ENCODE assay signal across 2 cellular contexts in genomic region chr2:27854224-27854623, GRCh38.
A peak's percentile ranks its signal among the peaks of the same experiment; 100 is the strongest.
TF ChIP-seq lines count a peak whose summit lies in the region.

No MANE protein-coding gene starts in this region.

TF ChIP-seq in IMR-90, 13 proteins besides CTCF, POLR2A, EP300 and RAD21:
- TF ChIP-seq MXI1 (IDR thresholded peaks at IDR 0.05; ENCODE audit: borderline replicate concordance, low read depth, low read length) (no peak), BHLHE40 (IDR thresholded peaks at IDR 0.05; ENCODE audit: low read depth, low read length) (no peak), RCOR1 (IDR thresholded peaks at IDR 0.05; ENCODE audit: insufficient replicate concordance, low read length) (no peak), ELK1 (IDR thresholded peaks at IDR 0.05; ENCODE audit: borderline replicate concordance, low read depth, low read length) (no peak), CHD1 (IDR thresholded peaks at IDR 0.05; ENCODE audit: low read depth, low read length) (no peak), CEBPB (IDR thresholded peaks at IDR 0.05; ENCODE audit: low read depth, low read length) (no peak), USF2 (IDR thresholded peaks at IDR 0.05; ENCODE audit: low read depth, low read length) (no peak), MAFK (IDR thresholded peaks at IDR 0.05; ENCODE audit: low read depth, low read length) (no peak), MAZ (IDR thresholded peaks at IDR 0.05; ENCODE audit: borderline replicate concordance, low read depth, low read length) (no peak), RFX5 (IDR thresholded peaks at IDR 0.05; ENCODE audit: low read depth, low read length) (no peak), FOS (IDR thresholded peaks at IDR 0.05; ENCODE audit: low read depth, low read length) (no peak), NFE2L2 (IDR thresholded peaks at IDR 0.05; ENCODE audit: low read depth, low read length) (no peak), SMC3 (IDR thresholded peaks at IDR 0.05; ENCODE audit: low read depth, low read length) (no peak)

TF ChIP-seq in liver, 16 proteins besides CTCF, POLR2A, EP300 and RAD21:
- TF ChIP-seq FOXA1 (IDR thresholded peaks at IDR 0.05) (no peak), MAX (IDR thresholded peaks at IDR 0.05) (no peak), REST (IDR thresholded peaks at IDR 0.05) (no peak), NR2F2 (IDR thresholded peaks at IDR 0.05) (no peak), SP1 (IDR thresholded peaks at IDR 0.05) (no peak), FOXA2 (IDR thresholded peaks at IDR 0.05) (no peak), HNF4A (conservative IDR thresholded peaks at IDR 0.05) (peak; percentile 73 to 86), HNF4G (IDR thresholded peaks at IDR 0.05) (peak; percentile 55), TAF1 (conservative IDR thresholded peaks at IDR 0.05) (no peak), ZBTB33 (IDR thresholded peaks at IDR 0.05) (no peak), RXRA (IDR thresholded peaks at IDR 0.05) (peak; percentile 13 to 20), JUND (IDR thresholded peaks at IDR 0.05) (no peak), GABPA (IDR thresholded peaks at IDR 0.05 in 1 of 2, conservative IDR thresholded peaks at IDR 0.05 in 1 of 2) (no peak), YY1 (IDR thresholded peaks at IDR 0.05) (no peak), EGR1 (IDR thresholded peaks at IDR 0.05; ENCODE audit: low read depth in 2 of 2) (no peak), ATF3 (IDR thresholded peaks at IDR 0.05) (no peak)
